22 cellular contexts compared by ENCODE assay signal in genomic region chr6:159035891-159036290, GRCh38. TPM values are rescaled to one million over a fixed set of nuclear protein-coding genes. Genes with fewer than 3 reads are reported as not detected.
A peak's percentile ranks its signal among the peaks of the same experiment; 100 is the strongest.
DNase-seq lines count a peak whose midpoint lies in the region; ATAC-seq lines count a peak whose summit lies in the region.
"Had no signal": no experiment of that assay in that cellular context is flagged by ENCODE, and none has a peak within 500 bp of the region (broad histone marks: within the 10 kb centered on the region; RNA-seq: fewer than 3 reads in every experiment).

No MANE protein-coding gene starts in this region.

- CTCF ChIA-PET in activated CD4-positive, alpha-beta memory T cell treated with anti-CD3 and anti-CD28 coated beads, Interleukin-2, amount 10 ng/mL, durations not matched to agents 7 days and 5 days (lab: Charles Lee), result interaction anchor here (0.7 to 1.1 kb wide), 3 partner anchors 27 to 99 kb away, joined by 3 to 5 read pairs (median 3); no protein-coding TSS in a partner anchor

- H3K36me3 ChIP-seq in effector memory CD4-positive, alpha-beta T cell (ENCODE audit: control insufficient read depth, insufficient read depth, low read length), result peaks cover 60% of the 10 kb centered on the region
- H3K36me3 ChIP-seq: cardiac muscle cell, MG63 had no signal

- H3K9me3 Mint-ChIP-seq in stimulated activated effector memory CD8-positive, alpha-beta T cell treated with anti-CD3 and anti-CD28 coated beads, Interleukin-12 subunit alpha, Interleukin-12 subunit beta, amount 100 ng/mL, for 72 hours, result no peaks in the 10 kb centered on the region
- no peaks in the 10 kb centered on the region for H3K9me3 Mint-ChIP-seq in activated CD4-positive, alpha-beta memory T cell treated with anti-CD3 and anti-CD28 coated beads, Interleukin-2, amount 10 ng/mL, durations not matched to agents 7 days and 5 days
- H3K9me3 Mint-ChIP-seq: IgD-negative memory B cell had no signal

- ATAC-seq in T-helper 17 cell, result no peak
- no peak for ATAC-seq in stimulated activated effector memory CD8-positive, alpha-beta T cell treated with anti-CD3 and anti-CD28 coated beads, Interleukin-12 subunit alpha, Interleukin-12 subunit beta, amount 100 ng/mL, for 72 hours
- ATAC-seq: A549, right cardiac atrium had no signal

- peaks cover 8% of the 10 kb centered on the region for H3K36me3 Mint-ChIP-seq in T-helper 17 cell (ENCODE audit: low read depth)
- peaks cover 70% of the 10 kb centered on the region for H3K36me3 Mint-ChIP-seq in stimulated activated effector memory CD8-positive, alpha-beta T cell treated with anti-CD3 and anti-CD28 coated beads, Interleukin-12 subunit alpha, Interleukin-12 subunit beta, amount 100 ng/mL, for 72 hours
- peaks cover 66% of the 10 kb centered on the region for H3K36me3 Mint-ChIP-seq in activated CD4-positive, alpha-beta memory T cell treated with anti-CD3 and anti-CD28 coated beads, Interleukin-2, amount 10 ng/mL, durations not matched to agents 7 days and 5 days (ENCODE audit: low read depth)

- H3K4me3 Mint-ChIP-seq in T-helper 17 cell, result peak overlapping the region; percentile 78
- H3K4me3 Mint-ChIP-seq in stimulated activated effector memory CD8-positive, alpha-beta T cell treated with anti-CD3 and anti-CD28 coated beads, Interleukin-12 subunit alpha, Interleukin-12 subunit beta, amount 100 ng/mL, for 72 hours, result peak overlapping the region; percentile 84
- no peak overlapping the region for H3K4me3 Mint-ChIP-seq in activated CD4-positive, alpha-beta memory T cell treated with anti-CD3 and anti-CD28 coated beads, Interleukin-2, amount 10 ng/mL, durations not matched to agents 7 days and 5 days

- no peaks in the 10 kb centered on the region for H3K27me3 ChIP-seq in effector memory CD4-positive, alpha-beta T cell (replicated peaks; ENCODE audit: control insufficient read depth, insufficient read depth, low read length, poor library complexity, severe bottlenecking)
- H3K27me3 ChIP-seq: cardiac muscle cell, dorsolateral prefrontal cortex had no signal

- H3K9me3 ChIP-seq in T-helper 17 cell (ENCODE audit: control insufficient read depth, low read length, poor library complexity, severe bottlenecking), result no peaks in the 10 kb centered on the region
- no peaks in the 10 kb centered on the region for H3K9me3 ChIP-seq in effector memory CD4-positive, alpha-beta T cell (ENCODE audit: control insufficient read depth, low read length)
- H3K9me3 ChIP-seq: A549, MG63 had no signal

- no peak overlapping the region for H3K4me3 ChIP-seq in effector memory CD4-positive, alpha-beta T cell (ENCODE audit: insufficient read depth, low read depth, low read length, poor library complexity, severe bottlenecking)
- H3K4me3 ChIP-seq: A549, cardiac muscle cell, dorsolateral prefrontal cortex, MG63 had no signal

- H3K27me3 Mint-ChIP-seq in T-helper 17 cell, result no peaks in the 10 kb centered on the region
- no peaks in the 10 kb centered on the region for H3K27me3 Mint-ChIP-seq in activated CD4-positive, alpha-beta memory T cell treated with anti-CD3 and anti-CD28 coated beads, Interleukin-2, amount 10 ng/mL, durations not matched to agents 7 days and 5 days

- peak overlapping the region; percentile 89 for H3K27ac ChIP-seq in effector memory CD4-positive, alpha-beta T cell (ENCODE audit: insufficient read depth, low read length, poor library complexity, severe bottlenecking)
- H3K27ac ChIP-seq: A549, cardiac muscle cell, dorsolateral prefrontal cortex, epithelial cell of prostate had no signal

- H3K27ac Mint-ChIP-seq in T-helper 17 cell, result peak overlapping the region; percentile 99
- H3K27ac Mint-ChIP-seq in stimulated activated effector memory CD8-positive, alpha-beta T cell treated with anti-CD3 and anti-CD28 coated beads, Interleukin-12 subunit alpha, Interleukin-12 subunit beta, amount 100 ng/mL, for 72 hours, result no peak overlapping the region
- no peak overlapping the region for H3K27ac Mint-ChIP-seq in activated CD4-positive, alpha-beta memory T cell treated with anti-CD3 and anti-CD28 coated beads, Interleukin-2, amount 10 ng/mL, durations not matched to agents 7 days and 5 days

- POLR2A ChIA-PET in activated CD4-positive, alpha-beta memory T cell treated with anti-CD3 and anti-CD28 coated beads, Interleukin-2, amount 10 ng/mL, durations not matched to agents 7 days and 5 days (lab: Charles Lee), result interaction anchor here (0.7 to 1.9 kb wide), 5 partner anchors 9 to 76 kb away, joined by 3 to 5 read pairs (median 4); partner anchors contain the start of gene TAGAP

- DNase-seq in activated T-cell treated with anti-CD3 and anti-CD28 coated beads, Interleukin-2, amount 50 U/mL, for 1 hour, result peak; percentile 41
- DNase-seq in activated T-cell treated with anti-CD3 and anti-CD28 coated beads for 4 hours (no peak), T-helper 17 cell (no peak), NCI-H69 (lab: John Stamatoyannopoulos, UW) (no peak), LoVo (ENCODE audit: low spot score) (no peak)
- DNase-seq in effector memory CD4-positive, alpha-beta T cell, result no peak
- DNase-seq in stimulated activated effector memory CD8-positive, alpha-beta T cell treated with anti-CD3 and anti-CD28 coated beads, Interleukin-12 subunit alpha, Interleukin-12 subunit beta, amount 100 ng/mL, for 72 hours (ENCODE audit: low spot score in 2 of 2), result peak in 1 of 2 donors; percentile 49
- DNase-seq in activated CD4-positive, alpha-beta memory T cell treated with anti-CD3 and anti-CD28 coated beads, Interleukin-2, amount 10 ng/mL, durations not matched to agents 7 days and 5 days, result no peak
- DNase-seq: C1 segment of cervical spinal cord; dorsolateral prefrontal cortex; foreskin fibroblast; MG63; NCI-H1417 treated with DMSO at 0.1 percent for 48 hours; NCI-H774; right cardiac atrium; stimulated activated CD4-positive, alpha-beta T cell treated with anti-CD3 and anti-CD28 coated beads, Interleukin-12 subunit alpha, Interleukin-12 subunit beta, amount 100 ng/mL, for 4 hours; substantia nigra had no signal

- peaks cover 32% of the 10 kb centered on the region for H3K4me1 ChIP-seq in effector memory CD4-positive, alpha-beta T cell (ENCODE audit: control insufficient read depth, insufficient read depth, low read length, poor library complexity, severe bottlenecking)
- H3K4me1 ChIP-seq: A549 had no signal

- peaks cover 43% of the 10 kb centered on the region for H3K4me1 Mint-ChIP-seq in T-helper 17 cell
- peaks cover 52% of the 10 kb centered on the region for H3K4me1 Mint-ChIP-seq in stimulated activated effector memory CD8-positive, alpha-beta T cell treated with anti-CD3 and anti-CD28 coated beads, Interleukin-12 subunit alpha, Interleukin-12 subunit beta, amount 100 ng/mL, for 72 hours
- H3K4me1 Mint-ChIP-seq in activated CD4-positive, alpha-beta memory T cell treated with anti-CD3 and anti-CD28 coated beads, Interleukin-2, amount 10 ng/mL, durations not matched to agents 7 days and 5 days, result peaks cover 44% of the 10 kb centered on the region

RNA-seq across cellular contexts. Expression of gene TAGAP, which starts 8.9 kb away (rescaled TPM):
- 100 to 1,000 TPM; 269 to 340 TPM for total RNA-seq in T-helper 17 cell
- total RNA-seq in activated CD4-positive, alpha-beta memory T cell treated with anti-CD3 and anti-CD28 coated beads, Interleukin-2, amount 10 ng/mL, durations not matched to agents 7 days and 5 days, result 10 to 100 TPM; 52.0 to 53.2 TPM
- total RNA-seq: cardiac muscle cell, osteocyte had no signal

RNA-seq across cellular contexts. Expression of gene RSPH3, which starts 35.9 kb away (rescaled TPM):
- 1 to 10 TPM; 1.6 to 2.7 TPM for total RNA-seq in T-helper 17 cell
- 1 to 10 TPM; 3.4 to 3.7 TPM for total RNA-seq in activated CD4-positive, alpha-beta memory T cell treated with anti-CD3 and anti-CD28 coated beads, Interleukin-2, amount 10 ng/mL, durations not matched to agents 7 days and 5 days

Comparison
In these comparisons a context has a peak if more than half of its experiments do, and no peak if none do; other contexts are left out.
1. RNA of gene TAGAP, which starts 8.9 kb away (total RNA-seq): 269 to 340 TPM in T-helper 17 cell; 52.0 to 53.2 TPM in activated CD4-positive, alpha-beta memory T cell treated with anti-CD3 and anti-CD28 coated beads, Interleukin-2, amount 10 ng/mL, durations not matched to agents 7 days and 5 days; every median in the first group is over 4 times any median in the second.